ENCODE assay signal across 1 cellular context in the genomic region with DNA sequence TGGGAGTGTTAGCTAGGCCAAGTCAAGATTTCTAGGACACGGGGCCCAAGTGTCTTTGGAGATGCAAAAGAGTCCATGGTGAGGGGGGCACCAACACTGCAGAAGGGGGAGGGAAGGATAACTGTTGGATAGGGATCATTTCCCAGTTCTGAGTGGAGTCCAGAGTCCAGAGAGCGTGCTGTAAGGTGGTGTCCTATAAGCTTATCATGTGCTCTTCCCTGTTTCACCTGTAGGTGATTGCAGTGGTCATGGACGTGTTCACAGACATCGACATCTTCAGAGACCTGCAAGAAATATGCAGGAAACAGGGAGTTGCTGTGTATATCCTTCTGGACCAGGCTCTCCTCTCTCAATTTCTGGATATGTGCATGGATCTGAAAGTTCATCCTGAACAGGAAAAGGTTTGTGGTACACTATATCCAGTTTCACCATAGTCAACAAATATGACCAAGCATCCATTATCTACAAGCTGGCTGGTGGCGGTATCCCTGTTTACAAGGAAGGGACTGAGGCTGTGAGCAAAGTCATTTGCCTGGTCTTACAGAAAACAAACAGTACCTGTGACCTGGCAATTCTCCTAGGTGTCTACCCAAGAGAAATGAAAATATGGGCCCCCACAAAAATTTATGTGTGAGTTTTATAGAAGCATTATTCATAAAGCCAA.
TF ChIP-seq lines count a peak whose summit lies in the region.

No MANE protein-coding gene starts in this region.

TF ChIP-seq in A549, 52 proteins besides CTCF, POLR2A, EP300 and RAD21 (continued from another document):
- no peak for TF ChIP-seq HEYL (CRISPR knock-in tag; IDR thresholded peaks at IDR 0.05)
- no peak for TF ChIP-seq ZNF302 (CRISPR knock-in tag; IDR thresholded peaks at IDR 0.05)
- no peak for TF ChIP-seq NR3C1 (IDR thresholded peaks at IDR 0.05)
- no peak for TF ChIP-seq RNF2 (IDR thresholded peaks at IDR 0.05; ENCODE audit: borderline replicate concordance, low read depth)
